19 cellular contexts compared by ENCODE assay signal in the genomic region with DNA sequence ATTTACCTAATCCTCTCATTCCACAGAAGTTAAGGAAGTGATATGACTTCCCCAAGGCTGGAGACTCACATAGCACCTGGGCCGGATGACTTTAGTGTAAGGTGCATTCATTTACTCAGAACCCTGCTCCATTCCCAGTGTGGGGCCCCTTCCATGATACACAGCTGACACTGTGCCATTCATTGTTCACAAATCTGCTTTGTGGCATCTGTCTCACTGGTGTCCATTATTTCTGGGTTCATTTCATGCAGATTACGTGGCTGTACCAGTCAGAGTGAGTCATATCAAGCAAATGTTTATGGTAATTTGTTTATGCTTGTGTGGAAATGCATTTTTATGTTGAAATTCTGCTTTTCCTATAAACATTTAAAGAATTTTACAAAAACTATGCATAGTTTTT. TPM values are rescaled to one million over a fixed set of nuclear protein-coding genes. Genes with fewer than 3 reads are reported as not detected.
DNase-seq lines count a peak whose midpoint lies in the region; ATAC-seq and TF ChIP-seq lines count a peak whose summit lies in the region.
"Had no signal": no experiment of that assay in that cellular context is flagged by ENCODE, and none has a peak within 500 bp of the region (broad histone marks: within the 10 kb centered on the region; RNA-seq: fewer than 3 reads in every experiment).

No MANE protein-coding gene starts in this region.

- no peak overlapping the region for H3K9ac ChIP-seq in adipocyte (ENCODE audit: low read length)

- peak; percentile 31 for DNase-seq in EL
- peak; percentile 40 for DNase-seq in adipocyte (ENCODE audit: low read depth)
- DNase-seq in fibroblast of villous mesenchyme (ENCODE audit: low read depth): peak; percentile 48
- DNase-seq in occipital lobe (lab: John Stamatoyannopoulos, UW): peak; percentile 12
- no peak for DNase-seq in stimulated activated naive CD4-positive, alpha-beta T cell treated with Interleukin-2 at 50 U/mL for 16 hours (lab: John Stamatoyannopoulos, UW)
- DNase-seq in UCSD-AML1 (lab: John Stamatoyannopoulos, UW; ENCODE audit: unreplicated experiment): no peak
- no peak for DNase-seq in activated CD8-positive, alpha-beta T cell treated with anti-CD3 and anti-CD28 coated beads, Interleukin-2, amount 10 ng/mL, durations not matched to agents 7 days and 5 days
- no peak for DNase-seq in type B pancreatic cell (ENCODE audit: extremely low spot score, unreplicated experiment)
- DNase-seq: activated B cell treated with CpG ODN at 0.5 μM for 24 hours; activated CD8-positive, alpha-beta memory T cell treated with anti-CD3 and anti-CD28 coated beads, Interleukin-2, amount 10 ng/mL, durations not matched to agents 7 days and 5 days; activated effector memory CD4-positive, alpha-beta T cell treated with Interleukin-2 at 50 U/mL for 16 hours; NCI-H1694 treated with DMSO at 0.1 percent for 48 hours; NCI-H226; SHP77 treated with DMSO at 0.1 percent for 48 hours; stimulated activated naive CD4-positive, alpha-beta T cell had no signal

- TF ChIP-seq CTCF in fibroblast of villous mesenchyme (IDR thresholded peaks at IDR 0.05; ENCODE audit: insufficient read depth, low read depth, low read length) (no peak), type B pancreatic cell (conservative IDR thresholded peaks at IDR 0.05) (no peak)

- H3K27me3 ChIP-seq in adipocyte (replicated peaks; ENCODE audit: control insufficient read depth, insufficient read depth, low read length): peaks cover 16% of the 10 kb centered on the region
- H3K27me3 ChIP-seq: vagina had no signal

- no peaks in the 10 kb centered on the region for H3K9me3 Mint-ChIP-seq in activated CD8-positive, alpha-beta T cell treated with anti-CD3 and anti-CD28 coated beads, Interleukin-2, amount 10 ng/mL, durations not matched to agents 7 days and 5 days (ENCODE audit: insufficient read depth)
- H3K9me3 Mint-ChIP-seq in type B pancreatic cell: no peaks in the 10 kb centered on the region
- H3K9me3 Mint-ChIP-seq: activated B cell treated with CpG ODN at 0.5 μM for 24 hours; T-helper 1 cell treated with Interleukin-12 subunit alpha and Interleukin-12 subunit beta and Interleukin-4 antibody, amounts not matched to agents 30 μg/mL and 1 μg/mL, for 36 hours had no signal

- H3K4me1 Mint-ChIP-seq in activated CD8-positive, alpha-beta T cell treated with anti-CD3 and anti-CD28 coated beads, Interleukin-2, amount 10 ng/mL, durations not matched to agents 7 days and 5 days (ENCODE audit: low read depth): no peaks in the 10 kb centered on the region
- peaks cover 10% of the 10 kb centered on the region for H3K4me1 Mint-ChIP-seq in type B pancreatic cell (ENCODE audit: unreplicated experiment)
- H3K4me1 Mint-ChIP-seq: activated B cell treated with CpG ODN at 0.5 μM for 24 hours; activated CD8-positive, alpha-beta memory T cell treated with anti-CD3 and anti-CD28 coated beads, Interleukin-2, amount 10 ng/mL, durations not matched to agents 7 days and 5 days had no signal

- H3K4me3 Mint-ChIP-seq in activated CD8-positive, alpha-beta T cell treated with anti-CD3 and anti-CD28 coated beads, Interleukin-2, amount 10 ng/mL, durations not matched to agents 7 days and 5 days: no peak overlapping the region
- no peak overlapping the region for H3K4me3 Mint-ChIP-seq in type B pancreatic cell
- H3K4me3 Mint-ChIP-seq: activated B cell treated with CpG ODN at 0.5 μM for 24 hours; activated CD8-positive, alpha-beta memory T cell treated with anti-CD3 and anti-CD28 coated beads, Interleukin-2, amount 10 ng/mL, durations not matched to agents 7 days and 5 days; neural crest cell; T-helper 1 cell treated with Interleukin-12 subunit alpha and Interleukin-12 subunit beta and Interleukin-4 antibody, amounts not matched to agents 30 μg/mL and 1 μg/mL, for 36 hours had no signal

- no peaks in the 10 kb centered on the region for H3K36me3 ChIP-seq in adipocyte (ENCODE audit: control insufficient read depth, insufficient read depth, low read length, severe bottlenecking)
- H3K36me3 ChIP-seq: vagina had no signal

- H3K4me3 ChIP-seq in adipocyte (ENCODE audit: low read length) (no peak overlapping the region), fibroblast of villous mesenchyme (ENCODE audit: low read depth, low read length) (no peak overlapping the region)
- H3K4me3 ChIP-seq: vagina had no signal

- peaks cover under 1% of the 10 kb centered on the region for H3K9me3 ChIP-seq in adipocyte (ENCODE audit: control insufficient read depth, low read length)
- H3K9me3 ChIP-seq: vagina had no signal

- no peak overlapping the region for H3K27ac Mint-ChIP-seq in activated CD8-positive, alpha-beta T cell treated with anti-CD3 and anti-CD28 coated beads, Interleukin-2, amount 10 ng/mL, durations not matched to agents 7 days and 5 days
- H3K27ac Mint-ChIP-seq in type B pancreatic cell: no peak overlapping the region
- H3K27ac Mint-ChIP-seq: activated B cell treated with CpG ODN at 0.5 μM for 24 hours; activated CD8-positive, alpha-beta memory T cell treated with anti-CD3 and anti-CD28 coated beads, Interleukin-2, amount 10 ng/mL, durations not matched to agents 7 days and 5 days; T-helper 1 cell treated with Interleukin-12 subunit alpha and Interleukin-12 subunit beta and Interleukin-4 antibody, amounts not matched to agents 30 μg/mL and 1 μg/mL, for 36 hours had no signal

- no peaks in the 10 kb centered on the region for H3K36me3 Mint-ChIP-seq in activated CD8-positive, alpha-beta T cell treated with anti-CD3 and anti-CD28 coated beads, Interleukin-2, amount 10 ng/mL, durations not matched to agents 7 days and 5 days (ENCODE audit: low read depth)
- H3K36me3 Mint-ChIP-seq in type B pancreatic cell: no peaks in the 10 kb centered on the region
- H3K36me3 Mint-ChIP-seq: activated CD8-positive, alpha-beta memory T cell treated with anti-CD3 and anti-CD28 coated beads, Interleukin-2, amount 10 ng/mL, durations not matched to agents 7 days and 5 days had no signal

- POLR2A ChIA-PET in activated CD8-positive, alpha-beta T cell treated with anti-CD3 and anti-CD28 coated beads, Interleukin-2, amount 10 ng/mL, durations not matched to agents 7 days and 5 days (lab: Charles Lee): no interaction called here

- no peak for ATAC-seq in activated CD8-positive, alpha-beta T cell treated with anti-CD3 and anti-CD28 coated beads, Interleukin-2, amount 10 ng/mL, durations not matched to agents 7 days and 5 days
- ATAC-seq: activated CD8-positive, alpha-beta memory T cell treated with anti-CD3 and anti-CD28 coated beads, Interleukin-2, amount 10 ng/mL, durations not matched to agents 7 days and 5 days had no signal

- CTCF ChIA-PET in activated CD8-positive, alpha-beta T cell treated with anti-CD3 and anti-CD28 coated beads, Interleukin-2, amount 10 ng/mL, durations not matched to agents 7 days and 5 days (lab: Charles Lee): no interaction called here

- H3K4me1 ChIP-seq in adipocyte (ENCODE audit: control insufficient read depth, insufficient read depth, low read length): peaks cover 3% of the 10 kb centered on the region
- H3K4me1 ChIP-seq: vagina had no signal

- H3K27me3 Mint-ChIP-seq in activated CD8-positive, alpha-beta T cell treated with anti-CD3 and anti-CD28 coated beads, Interleukin-2, amount 10 ng/mL, durations not matched to agents 7 days and 5 days (ENCODE audit: low read depth): no peaks in the 10 kb centered on the region
- H3K27me3 Mint-ChIP-seq in type B pancreatic cell: peaks cover 59% of the 10 kb centered on the region

RNA-seq across cellular contexts. Expression of a gene that starts 5.2 kb away (rescaled TPM):
- total RNA-seq in fibroblast of villous mesenchyme (8.4 and 13.8 TPM in 2 replicates), occipital lobe (75.5 TPM), type B pancreatic cell (ENCODE audit: low replicate concordance) (4.8 and 7.3 TPM in 2 replicates)
- total RNA-seq in activated CD8-positive, alpha-beta T cell treated with anti-CD3 and anti-CD28 coated beads, Interleukin-2, amount 10 ng/mL, durations not matched to agents 7 days and 5 days: not detected
- total RNA-seq: activated B cell treated with CpG ODN at 0.5 μM for 24 hours; activated CD8-positive, alpha-beta memory T cell treated with anti-CD3 and anti-CD28 coated beads, Interleukin-2, amount 10 ng/mL, durations not matched to agents 7 days and 5 days; endothelial cell of umbilical vein had no signal

Comparison
In these comparisons a context has a peak if more than half of its experiments do, and no peak if none do; other contexts are left out.
1. DNase-seq: peak in EL (single experiment), adipocyte (single experiment), fibroblast of villous mesenchyme (single experiment) and occipital lobe (single experiment); none in stimulated activated naive CD4-positive, alpha-beta T cell treated with Interleukin-2 at 50 U/mL for 16 hours (single experiment), UCSD-AML1 (single experiment), activated CD8-positive, alpha-beta T cell treated with anti-CD3 and anti-CD28 coated beads, Interleukin-2, amount 10 ng/mL, durations not matched to agents 7 days and 5 days (single experiment) and type B pancreatic cell (single experiment).